ENCODE assay signal across 23 cellular contexts in genomic region chr21:37742532-37742931, GRCh38.
DNase-seq lines count a peak whose midpoint lies in the region; FAIRE-seq and TF ChIP-seq lines count a peak whose summit lies in the region.
"Had no signal": no experiment of that assay in that cellular context is flagged by ENCODE, and none has a peak within 500 bp of the region (broad histone marks: within the 10 kb centered on the region; RNA-seq: fewer than 3 reads in every experiment).

No MANE protein-coding gene starts in this region.

- peak; percentile 69 for FAIRE-seq in GM18507 (lab: Jason Lieb, UNC)
- peak; percentile 83 for FAIRE-seq in astrocyte (lab: Jason Lieb, UNC)

- peaks cover 4% of the 10 kb centered on the region for H3K36me3 Mint-ChIP-seq in astrocyte (ENCODE audit: low read depth, unreplicated experiment)
- H3K36me3 Mint-ChIP-seq: CD14-positive monocyte had no signal

- TF ChIP-seq CTCF in KMS-11 (conservative IDR thresholded peaks at IDR 0.05; ENCODE audit: low read depth, low read length) (no peak), astrocyte (IDR thresholded peaks at IDR 0.05; ENCODE audit: insufficient read depth, low read depth, low read length) (no peak)

- DNase-seq in GM18507 (ENCODE audit: extremely low spot score, insufficient read length, low read depth) (no peak), astrocyte (ENCODE audit: low read depth) (peak; percentile 21), mesenchymal stem cell (peak; percentile 41), UCSD-AML1 (lab: John Stamatoyannopoulos, UW; ENCODE audit: unreplicated experiment) (no peak), amygdala (lab: John Stamatoyannopoulos, UW) (no peak), NCI-H146 treated with DMSO at 0.1 percent for 48 hours (lab: John Stamatoyannopoulos, UW; ENCODE audit: unreplicated experiment) (no peak)
- DNase-seq in effector memory CD4-positive, alpha-beta T cell, result no peak
- DNase-seq: activated B cell treated with CpG ODN at 0.5 μM for 24 hours; activated CD8-positive, alpha-beta memory T cell treated with anti-CD3 and anti-CD28 coated beads for 24 hours; DMS53; NCI-H2107; stimulated activated CD4-positive, alpha-beta T cell treated with anti-CD3 and anti-CD28 coated beads, Interleukin-15, amount 100 ng/mL, for 24 hours; stimulated activated naive CD4-positive, alpha-beta T cell treated with Interleukin-2 at 50 U/mL for 16 hours; T-helper 1 cell; upper lobe of right lung had no signal

- no peak overlapping the region for H2AFZ ChIP-seq in KMS-11 (ENCODE audit: low read depth)
- H2AFZ ChIP-seq in astrocyte (ENCODE audit: low read depth, low read length), result no peak overlapping the region
- no peak overlapping the region for H2AFZ ChIP-seq in mesenchymal stem cell (ENCODE audit: low read depth, low read length)
- H2AFZ ChIP-seq: GM23338 had no signal

- H2BK12ac ChIP-seq in mesenchymal stem cell (ENCODE audit: low read length in 2 of 2), result no peak overlapping the region

- H2BK15ac ChIP-seq in mesenchymal stem cell (ENCODE audit: low read depth, poor library complexity, severe bottlenecking), result no peak overlapping the region

- peak overlapping the region; percentile 28 for H4K91ac ChIP-seq in mesenchymal stem cell (ENCODE audit: low read length)

- H3K23ac ChIP-seq in mesenchymal stem cell (ENCODE audit: low read length in 2 of 2), result no peak overlapping the region

- no peak overlapping the region for H3K27ac Mint-ChIP-seq in astrocyte (ENCODE audit: unreplicated experiment)
- H3K27ac Mint-ChIP-seq: activated B cell treated with CpG ODN at 0.5 μM for 24 hours; activated T-helper 1 cell treated with anti-CD3 and anti-CD28 coated beads, Interleukin-12 subunit alpha, Interleukin-12 subunit beta, Interleukin-2, Interleukin-4 antibody, amounts not matched to agents 30 ng/mL and 10 ng/mL and 1 ng/mL, durations not matched to agents 14 hours and 24 hours and 36 hours; CD14-positive monocyte; GM23338; nephron had no signal

- H3K9ac ChIP-seq in KMS-11 (no peak overlapping the region), astrocyte (ENCODE audit: low read length) (no peak overlapping the region), mesenchymal stem cell (ENCODE audit: low read length) (no peak overlapping the region)

- H3K9me3 Mint-ChIP-seq in astrocyte (ENCODE audit: unreplicated experiment), result peaks cover 2% of the 10 kb centered on the region
- H3K9me3 Mint-ChIP-seq: activated T-helper 1 cell treated with anti-CD3 and anti-CD28 coated beads, Interleukin-12 subunit alpha, Interleukin-12 subunit beta, Interleukin-2, Interleukin-4 antibody, amounts not matched to agents 30 ng/mL and 10 ng/mL and 1 ng/mL, durations not matched to agents 14 hours and 24 hours and 36 hours; central memory CD8-positive, alpha-beta T cell had no signal

- H3K4me1 Mint-ChIP-seq in astrocyte (ENCODE audit: low read depth, unreplicated experiment), result peaks cover 24% of the 10 kb centered on the region
- H3K4me1 Mint-ChIP-seq: activated B cell treated with CpG ODN at 0.5 μM for 24 hours; CD14-positive monocyte; central memory CD8-positive, alpha-beta T cell; GM23338 had no signal

- H3K4me2 ChIP-seq in KMS-11 (peak overlapping the region; percentile 26; the same call in 1 of the 2 replicates), astrocyte (ENCODE audit: low read length) (no peak overlapping the region), mesenchymal stem cell (ENCODE audit: low read length, poor library complexity, severe bottlenecking) (no peak overlapping the region)
- H3K4me2 ChIP-seq: GM23338 had no signal

- H3K27me3 ChIP-seq in KMS-11 (ENCODE audit: insufficient read depth, low read depth) (no peaks in the 10 kb centered on the region), astrocyte (ENCODE audit: insufficient read depth, low read length) (peaks cover 9% of the 10 kb centered on the region), mesenchymal stem cell (ENCODE audit: control insufficient read depth in 1 of 2, insufficient read depth in 1 of 2, low read length in 2 of 2) (peaks cover 0 to 61% of the 10 kb centered on the region in 2 experiments)
- no peaks in the 10 kb centered on the region for H3K27me3 ChIP-seq in effector memory CD4-positive, alpha-beta T cell (replicated peaks; ENCODE audit: control insufficient read depth, insufficient read depth, low read length, poor library complexity, severe bottlenecking)
- H3K27me3 ChIP-seq: upper lobe of right lung had no signal

- 64% methylated on average over 1 of the region's 1 CpG for WGBS in mesenchymal stem cell

- no peak overlapping the region for H3K4me3 Mint-ChIP-seq in astrocyte (ENCODE audit: unreplicated experiment)
- H3K4me3 Mint-ChIP-seq: activated B cell treated with CpG ODN at 0.5 μM for 24 hours; activated T-helper 1 cell treated with anti-CD3 and anti-CD28 coated beads, Interleukin-12 subunit alpha, Interleukin-12 subunit beta, Interleukin-2, Interleukin-4 antibody, amounts not matched to agents 30 ng/mL and 10 ng/mL and 1 ng/mL, durations not matched to agents 14 hours and 24 hours and 36 hours; central memory CD8-positive, alpha-beta T cell; GM23338; nephron had no signal

- peak overlapping the region in 1 of 2 experiments; percentile 26 for H3K4ac ChIP-seq in mesenchymal stem cell (ENCODE audit: low read depth in 1 of 2, low read length in 2 of 2)

- no peaks in the 10 kb centered on the region for H3K9me3 ChIP-seq in astrocyte (ENCODE audit: insufficient read depth, low read depth, low read length)
- H3K9me3 ChIP-seq in mesenchymal stem cell (ENCODE audit: control insufficient read depth, low read length), result no peaks in the 10 kb centered on the region
- H3K9me3 ChIP-seq in effector memory CD4-positive, alpha-beta T cell (ENCODE audit: control insufficient read depth, low read length), result no peaks in the 10 kb centered on the region
- H3K9me3 ChIP-seq: gastroesophageal sphincter, upper lobe of right lung had no signal

- H3K14ac ChIP-seq in mesenchymal stem cell (ENCODE audit: low read length in 2 of 2), result no peak overlapping the region

- H2AK5ac ChIP-seq in mesenchymal stem cell (ENCODE audit: low read length, severe bottlenecking), result no peak overlapping the region

- no peak overlapping the region for H2BK5ac ChIP-seq in mesenchymal stem cell (ENCODE audit: low read depth, low read length, poor library complexity, severe bottlenecking)

- H4K20me1 ChIP-seq in KMS-11 (ENCODE audit: insufficient read depth), result no peaks in the 10 kb centered on the region
- H4K20me1 ChIP-seq in astrocyte (ENCODE audit: insufficient read depth, low read length), result no peaks in the 10 kb centered on the region

- H3K36me3 ChIP-seq in KMS-11 (ENCODE audit: insufficient read depth), result no peaks in the 10 kb centered on the region
- H3K36me3 ChIP-seq in astrocyte (ENCODE audit: insufficient read depth, low read length), result no peaks in the 10 kb centered on the region
- no peaks in the 10 kb centered on the region for H3K36me3 ChIP-seq in mesenchymal stem cell (ENCODE audit: control insufficient read depth in 1 of 2, insufficient read depth in 2 of 2, low read depth in 1 of 2, low read length in 2 of 2)
- H3K36me3 ChIP-seq in effector memory CD4-positive, alpha-beta T cell (ENCODE audit: control insufficient read depth, insufficient read depth, low read length), result no peaks in the 10 kb centered on the region
- H3K36me3 ChIP-seq: gastroesophageal sphincter, upper lobe of right lung had no signal

- no peak overlapping the region for H3K4me3 ChIP-seq in KMS-11 (IDR thresholded peaks at IDR 0.05; ENCODE audit: insufficient read depth, low read depth, low read length)
- no peak overlapping the region for H3K4me3 ChIP-seq in astrocyte (ENCODE audit: insufficient read depth, low read depth, low read length)
- H3K4me3 ChIP-seq in mesenchymal stem cell (ENCODE audit: insufficient read depth in 1 of 2, low read depth in 1 of 2, low read length in 2 of 2), result no peak overlapping the region
- H3K4me3 ChIP-seq in effector memory CD4-positive, alpha-beta T cell (ENCODE audit: insufficient read depth, low read depth, low read length, poor library complexity, severe bottlenecking), result no peak overlapping the region
- H3K4me3 ChIP-seq: gastroesophageal sphincter, GM23338, upper lobe of right lung had no signal

- H3K79me2 ChIP-seq in KMS-11 (ENCODE audit: insufficient read depth, low read depth) (no peaks in the 10 kb centered on the region), astrocyte (ENCODE audit: insufficient read depth, low read length) (no peaks in the 10 kb centered on the region)

- peaks cover 6% of the 10 kb centered on the region for H3K27me3 Mint-ChIP-seq in astrocyte (ENCODE audit: low read depth, unreplicated experiment)
- H3K27me3 Mint-ChIP-seq: activated B cell treated with CpG ODN at 0.5 μM for 24 hours had no signal

- H2BK120ac ChIP-seq in mesenchymal stem cell (ENCODE audit: low read depth, low read length), result no peak overlapping the region

- no peak overlapping the region for H3K27ac ChIP-seq in KMS-11
- no peak overlapping the region for H3K27ac ChIP-seq in astrocyte (ENCODE audit: low read depth, low read length)
- no peak overlapping the region for H3K27ac ChIP-seq in mesenchymal stem cell (ENCODE audit: low read length, poor library complexity, severe bottlenecking)
- no peak overlapping the region for H3K27ac ChIP-seq in effector memory CD4-positive, alpha-beta T cell (ENCODE audit: insufficient read depth, low read length, poor library complexity, severe bottlenecking)
- H3K27ac ChIP-seq: gastroesophageal sphincter, RWPE1, upper lobe of right lung had no signal

- peak overlapping the region in 1 of 2 experiments; percentile 41 for H3K18ac ChIP-seq in mesenchymal stem cell (ENCODE audit: low read depth in 1 of 2, low read length in 2 of 2)

- peaks cover 20% of the 10 kb centered on the region for H3K4me1 ChIP-seq in KMS-11 (ENCODE audit: low read depth, poor library complexity, severe bottlenecking)
- H3K4me1 ChIP-seq in astrocyte (ENCODE audit: insufficient read depth, low read length), result no peaks in the 10 kb centered on the region
- H3K4me1 ChIP-seq in mesenchymal stem cell (ENCODE audit: control insufficient read depth, insufficient read depth, low read depth, low read length), result peaks cover 6% of the 10 kb centered on the region
- no peaks in the 10 kb centered on the region for H3K4me1 ChIP-seq in effector memory CD4-positive, alpha-beta T cell (ENCODE audit: control insufficient read depth, insufficient read depth, low read length, poor library complexity, severe bottlenecking)
- H3K4me1 ChIP-seq: gastroesophageal sphincter, upper lobe of right lung had no signal

- H3K79me1 ChIP-seq in mesenchymal stem cell (replicated peaks; ENCODE audit: low read length, poor library complexity, severe bottlenecking), result peaks cover 1% of the 10 kb centered on the region

- H4K8ac ChIP-seq in mesenchymal stem cell (ENCODE audit: low read length), result no peak overlapping the region

Comparison
In these comparisons a context has a peak if more than half of its experiments do, and no peak if none do; other contexts are left out.
1. DNase-seq: peak in astrocyte (single experiment) and mesenchymal stem cell (single experiment); none in GM18507 (single experiment), UCSD-AML1 (single experiment), amygdala (0 of 56), NCI-H146 treated with DMSO at 0.1 percent for 48 hours (single experiment) and effector memory CD4-positive, alpha-beta T cell (0 of 3).